1 cellular context compared by ENCODE assay signal in genomic region chr12:101663298-101663697, GRCh38.
TF ChIP-seq lines count a peak whose summit lies in the region.

No MANE protein-coding gene starts in this region.

TF ChIP-seq in WTC11, 78 proteins besides CTCF, POLR2A, EP300 and RAD21 (continued from another document):
- no peak for TF ChIP-seq AR (CRISPR knock-in tag; IDR thresholded peaks at IDR 0.05)
- no peak for TF ChIP-seq HMGXB4 (CRISPR knock-in tag; IDR thresholded peaks at IDR 0.05)
- no peak for TF ChIP-seq ZNF263 (CRISPR knock-in tag; IDR thresholded peaks at IDR 0.05; ENCODE audit: low read depth)
- no peak for TF ChIP-seq E2F5 (CRISPR knock-in tag; IDR thresholded peaks at IDR 0.05)
- no peak for TF ChIP-seq PREB (CRISPR knock-in tag; IDR thresholded peaks at IDR 0.05; ENCODE audit: borderline replicate concordance)
- TF ChIP-seq CREB1 (CRISPR knock-in tag; IDR thresholded peaks at IDR 0.05): no peak
- no peak for TF ChIP-seq FOXJ3 (CRISPR knock-in tag; IDR thresholded peaks at IDR 0.05; ENCODE audit: borderline replicate concordance)
- TF ChIP-seq ATF3 (CRISPR knock-in tag; conservative IDR thresholded peaks at IDR 0.05): no peak
- TF ChIP-seq CBFB (CRISPR knock-in tag; IDR thresholded peaks at IDR 0.05; ENCODE audit: low read depth): no peak
- TF ChIP-seq ERG (CRISPR knock-in tag; IDR thresholded peaks at IDR 0.05): no peak
- TF ChIP-seq ZNF396 (CRISPR knock-in tag; IDR thresholded peaks at IDR 0.05; ENCODE audit: borderline replicate concordance): no peak
- TF ChIP-seq CDX4 (CRISPR knock-in tag; IDR thresholded peaks at IDR 0.05; ENCODE audit: borderline replicate concordance): no peak
TF ChIP-seq in WTC11: peak in this region for 0.
